ENCODE assay signal across 31 cellular contexts in the genomic region with DNA sequence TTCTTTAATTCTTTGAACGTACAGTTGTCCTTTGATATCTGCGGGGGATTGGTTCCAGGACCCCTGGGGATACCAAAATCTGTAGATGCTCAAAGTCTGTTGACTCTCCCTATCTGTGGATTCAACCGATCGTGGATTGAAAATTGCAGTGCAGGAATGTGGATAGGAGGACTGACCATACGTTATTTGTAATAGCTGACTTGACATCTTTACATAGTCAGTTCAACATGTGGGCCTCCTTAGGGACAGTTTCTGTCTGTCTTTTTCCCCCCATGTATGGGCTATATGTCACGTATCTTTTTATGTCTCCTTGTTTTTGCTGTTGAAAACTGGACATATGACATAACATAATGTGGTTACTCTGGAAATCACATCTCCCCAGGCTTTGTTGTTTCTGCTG.
"Had no signal": no experiment of that assay in that cellular context is flagged by ENCODE, and none has a peak within 500 bp of the region (broad histone marks: within the 10 kb centered on the region; RNA-seq: fewer than 3 reads in every experiment).

No MANE protein-coding gene starts in this region.

- H3K4me1 Mint-ChIP-seq: natural killer cell; stimulated activated memory B cell treated with anti-CD40 and anti-IgM and Interleukin-4, amounts not matched to agents 10 μg/mL and 1 μg/mL and 100 μg/mL, for 72 hours; stimulated activated naive CD8-positive, alpha-beta T cell treated with anti-CD3 and anti-CD28 coated beads, Interleukin-15, amount 100 ng/mL, for 72 hours had no signal

- H3K4me3 ChIP-seq: neural progenitor cell, ovary, psoas muscle, skin epidermis, smooth muscle cell, spleen, suprapubic skin, testis, tibial artery, transverse colon, upper lobe of right lung, uterus had no signal

- H2AFZ ChIP-seq: neural progenitor cell, parathyroid adenoma had no signal

- H3K36me3 ChIP-seq: neural progenitor cell, ovary, spleen, suprapubic skin, tibial artery, transverse colon, upper lobe of right lung, uterus had no signal

- H3K4me3 Mint-ChIP-seq: natural killer cell; nephron; neural progenitor cell; stimulated activated memory B cell treated with anti-CD40 and anti-IgM and Interleukin-4, amounts not matched to agents 10 μg/mL and 1 μg/mL and 100 μg/mL, for 72 hours; stimulated activated naive CD8-positive, alpha-beta T cell treated with anti-CD3 and anti-CD28 coated beads, Interleukin-15, amount 100 ng/mL, for 72 hours; type B pancreatic cell had no signal

- H3K27ac ChIP-seq: neural progenitor cell, ovary, parathyroid adenoma, psoas muscle, skin epidermis, spleen, suprapubic skin, testis, tibial artery, transverse colon, upper lobe of right lung, uterus had no signal

- H3K36me3 Mint-ChIP-seq: natural killer cell; neural progenitor cell; stimulated activated memory B cell treated with anti-CD40 and anti-IgM and Interleukin-4, amounts not matched to agents 10 μg/mL and 1 μg/mL and 100 μg/mL, for 72 hours; type B pancreatic cell had no signal

- H3K4me1 ChIP-seq: neural progenitor cell, parathyroid adenoma, spleen, suprapubic skin, tibial artery, transverse colon, upper lobe of right lung, uterus had no signal

- H3K27me3 Mint-ChIP-seq: stimulated activated naive CD8-positive, alpha-beta T cell treated with anti-CD3 and anti-CD28 coated beads, Interleukin-15, amount 100 ng/mL, for 72 hours had no signal

- H3K4me2 ChIP-seq: neural progenitor cell, smooth muscle cell had no signal

- ATAC-seq: natural killer cell; psoas muscle; right cardiac atrium; sciatic nerve; stimulated activated memory B cell treated with anti-CD40 and anti-IgM and Interleukin-4, amounts not matched to agents 10 μg/mL and 1 μg/mL and 100 μg/mL, for 72 hours; stimulated activated naive CD8-positive, alpha-beta T cell treated with anti-CD3 and anti-CD28 coated beads, Interleukin-15, amount 100 ng/mL, for 72 hours; stimulated activated naive CD8-positive, alpha-beta T cell treated with anti-CD3 and anti-CD28 coated beads, Interleukin-15, Interleukin-2, amounts not matched to agents 100 U/mL and 50 U/mL, for 24 hours; upper lobe of right lung had no signal

- H3K27me3 ChIP-seq: neural progenitor cell, ovary, spleen, suprapubic skin, testis, tibial artery, transverse colon, upper lobe of right lung, uterus had no signal

- H3K9me3 ChIP-seq: ovary, psoas muscle, spleen, suprapubic skin, testis, tibial artery, transverse colon, upper lobe of right lung, uterus had no signal

- H3K79me2 ChIP-seq: parathyroid adenoma had no signal

- H3K9ac ChIP-seq: neural progenitor cell, parathyroid adenoma had no signal

- H3K9me3 Mint-ChIP-seq: natural killer cell; stimulated activated memory B cell treated with anti-CD40 and anti-IgM and Interleukin-4, amounts not matched to agents 10 μg/mL and 1 μg/mL and 100 μg/mL, for 72 hours; stimulated activated naive CD8-positive, alpha-beta T cell treated with anti-CD3 and anti-CD28 coated beads, Interleukin-15, amount 100 ng/mL, for 72 hours; type B pancreatic cell had no signal

- H3K27ac Mint-ChIP-seq: natural killer cell; neural progenitor cell; progenitor cell of endocrine pancreas; stimulated activated memory B cell treated with anti-CD40 and anti-IgM and Interleukin-4, amounts not matched to agents 10 μg/mL and 1 μg/mL and 100 μg/mL, for 72 hours; stimulated activated naive CD8-positive, alpha-beta T cell treated with anti-CD3 and anti-CD28 coated beads, Interleukin-15, amount 100 ng/mL, for 72 hours; type B pancreatic cell had no signal

- DNase-seq: natural killer cell; occipital lobe; ovary; posterior cingulate gyrus; psoas muscle; right cardiac atrium; spleen; stimulated activated CD4-positive, alpha-beta T cell treated with anti-CD3 and anti-CD28 coated beads, Interleukin-12 subunit alpha, Interleukin-12 subunit beta, amount 100 ng/mL, for 4 hours; stimulated activated CD4-positive, alpha-beta T cell treated with anti-CD3 and anti-CD28 coated beads, Interleukin-1b, Interleukin-23, amount 100 ng/mL, for 48 hours; stimulated activated CD4-positive, alpha-beta T cell treated with anti-CD3 and anti-CD28 coated beads, Interleukin-4, amount 100 ng/mL, for 1 hour; stimulated activated CD4-positive, alpha-beta T cell treated with anti-CD3 and anti-CD28 coated beads, Interleukin-4, amount 100 ng/mL, for 4 hours; stimulated activated CD8-positive, alpha-beta memory T cell treated with anti-CD3 and anti-CD28 coated beads, Interleukin-4, amount 100 ng/mL, for 48 hours; stimulated activated naive CD4-positive, alpha-beta T cell; stimulated activated naive CD8-positive, alpha-beta T cell treated with anti-CD3 and anti-CD28 coated beads, Interleukin-15, amount 100 ng/mL, for 72 hours; stimulated activated naive CD8-positive, alpha-beta T cell treated with anti-CD3 and anti-CD28 coated beads, Interleukin-15, Interleukin-2, amounts not matched to agents 100 U/mL and 50 U/mL, for 24 hours; substantia nigra; testis; tibial artery; transverse colon; upper lobe of right lung; uterus had no signal
